ENCODE assay signal across 8 cellular contexts in the genomic region with DNA sequence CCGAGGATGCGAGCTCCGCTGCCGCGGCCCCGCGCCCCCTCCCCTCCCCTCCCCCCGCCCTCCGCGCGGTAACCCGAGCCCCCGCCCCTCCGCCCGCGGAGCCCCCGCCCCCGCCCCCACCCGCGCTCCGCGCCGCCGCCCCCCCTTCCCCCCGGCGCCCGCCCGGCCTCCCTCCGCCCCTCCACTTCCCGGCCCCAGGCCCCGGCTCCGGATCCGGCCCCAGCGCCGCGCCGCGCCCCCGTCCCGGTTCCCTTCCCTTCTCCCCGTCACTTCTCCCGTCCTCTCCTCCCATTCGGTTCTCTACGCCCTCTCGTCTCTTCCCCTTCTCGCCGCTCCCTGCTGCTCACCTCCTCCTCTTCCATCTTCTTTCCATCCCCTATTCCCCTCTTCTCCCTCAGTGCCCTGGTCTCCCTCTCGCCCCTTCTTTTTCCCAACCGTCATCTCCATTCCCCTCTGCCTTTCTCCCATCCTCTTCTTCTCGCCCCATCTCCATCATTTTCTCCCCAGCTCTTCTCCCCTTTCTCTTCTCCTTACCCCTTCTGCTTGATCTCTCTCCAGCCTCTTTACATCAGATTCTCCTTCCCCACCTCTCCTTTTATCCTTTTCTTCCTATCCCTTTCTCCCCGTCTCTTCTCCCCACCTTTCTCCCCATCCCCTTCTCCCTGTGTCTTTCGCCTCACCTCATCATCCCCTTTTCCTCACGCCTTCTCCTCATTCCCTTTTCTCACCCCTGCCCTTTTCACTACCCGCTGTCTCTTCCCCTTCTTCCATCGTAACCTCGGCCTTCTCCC. TPM values are rescaled to one million over a fixed set of nuclear protein-coding genes. Genes with fewer than 3 reads are reported as not detected.
DNase-seq lines count a peak whose midpoint lies in the region; ATAC-seq and TF ChIP-seq lines count a peak whose summit lies in the region.

A gene with protein sequence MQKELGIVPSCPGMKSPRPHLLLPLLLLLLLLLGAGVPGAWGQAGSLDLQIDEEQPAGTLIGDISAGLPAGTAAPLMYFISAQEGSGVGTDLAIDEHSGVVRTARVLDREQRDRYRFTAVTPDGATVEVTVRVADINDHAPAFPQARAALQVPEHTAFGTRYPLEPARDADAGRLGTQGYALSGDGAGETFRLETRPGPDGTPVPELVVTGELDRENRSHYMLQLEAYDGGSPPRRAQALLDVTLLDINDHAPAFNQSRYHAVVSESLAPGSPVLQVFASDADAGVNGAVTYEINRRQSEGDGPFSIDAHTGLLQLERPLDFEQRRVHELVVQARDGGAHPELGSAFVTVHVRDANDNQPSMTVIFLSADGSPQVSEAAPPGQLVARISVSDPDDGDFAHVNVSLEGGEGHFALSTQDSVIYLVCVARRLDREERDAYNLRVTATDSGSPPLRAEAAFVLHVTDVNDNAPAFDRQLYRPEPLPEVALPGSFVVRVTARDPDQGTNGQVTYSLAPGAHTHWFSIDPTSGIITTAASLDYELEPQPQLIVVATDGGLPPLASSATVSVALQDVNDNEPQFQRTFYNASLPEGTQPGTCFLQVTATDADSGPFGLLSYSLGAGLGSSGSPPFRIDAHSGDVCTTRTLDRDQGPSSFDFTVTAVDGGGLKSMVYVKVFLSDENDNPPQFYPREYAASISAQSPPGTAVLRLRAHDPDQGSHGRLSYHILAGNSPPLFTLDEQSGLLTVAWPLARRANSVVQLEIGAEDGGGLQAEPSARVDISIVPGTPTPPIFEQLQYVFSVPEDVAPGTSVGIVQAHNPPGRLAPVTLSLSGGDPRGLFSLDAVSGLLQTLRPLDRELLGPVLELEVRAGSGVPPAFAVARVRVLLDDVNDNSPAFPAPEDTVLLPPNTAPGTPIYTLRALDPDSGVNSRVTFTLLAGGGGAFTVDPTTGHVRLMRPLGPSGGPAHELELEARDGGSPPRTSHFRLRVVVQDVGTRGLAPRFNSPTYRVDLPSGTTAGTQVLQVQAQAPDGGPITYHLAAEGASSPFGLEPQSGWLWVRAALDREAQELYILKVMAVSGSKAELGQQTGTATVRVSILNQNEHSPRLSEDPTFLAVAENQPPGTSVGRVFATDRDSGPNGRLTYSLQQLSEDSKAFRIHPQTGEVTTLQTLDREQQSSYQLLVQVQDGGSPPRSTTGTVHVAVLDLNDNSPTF (N-terminal part only) (minus strand): TSS at position 20 of the 791 bp plus-strand sequence. CDS start 14,196 bp downstream, outside the sequence.

- no peak for TF ChIP-seq POLR2A in testis (IDR thresholded peaks at IDR 0.05)

- H3K9me3 Mint-ChIP-seq in IgD-negative memory B cell = no peaks in the 10 kb centered on the region
- H3K9me3 Mint-ChIP-seq in chondrocyte (ENCODE audit: low read depth) = no peaks in the 10 kb centered on the region

- no peaks in the 10 kb centered on the region for H3K36me3 Mint-ChIP-seq in IgD-negative memory B cell
- H3K36me3 Mint-ChIP-seq in chondrocyte (ENCODE audit: low read depth) = no peaks in the 10 kb centered on the region

- H3K36me3 ChIP-seq in lung (ENCODE audit: control insufficient read depth in 2 of 2, insufficient read depth in 2 of 2, low read length in 2 of 2) = no peaks in the 10 kb centered on the region
- H3K36me3 ChIP-seq in testis (ENCODE audit: low read depth, missing control alignments) = no peaks in the 10 kb centered on the region

- peak within 1 kb of the TSS; percentile 17 to 76 (median 56) for H3K4me3 Mint-ChIP-seq in IgD-negative memory B cell
- peak within 1 kb of the TSS; percentile 76 for H3K4me3 Mint-ChIP-seq in chondrocyte (ENCODE audit: unreplicated experiment)

- in situ Hi-C loops in G401 (cut with HindIII; ENCODE audit: low sequenced_read_pairs) = no loop called here

- no peaks in the 10 kb centered on the region for H3K9me3 ChIP-seq in lung (ENCODE audit: control insufficient read depth in 2 of 2, insufficient read depth in 1 of 2, low read length in 1 of 2)
- no peaks in the 10 kb centered on the region for H3K9me3 ChIP-seq in testis

- H3K27ac Mint-ChIP-seq in IgD-negative memory B cell (no peak within 1 kb of the TSS), chondrocyte (ENCODE audit: unreplicated experiment) (peak within 1 kb of the TSS; percentile 49)

- TF ChIP-seq CTCF in chondrocyte (IDR thresholded peaks at IDR 0.05) = no peak
- no peak for TF ChIP-seq CTCF in lung (IDR thresholded peaks at IDR 0.05; ENCODE audit: control extremely low read depth, extremely low read depth)
- TF ChIP-seq CTCF in testis (IDR thresholded peaks at IDR 0.05) = no peak

- ATAC-seq in lung (ENCODE audit: insufficient read depth, low FRiP score) = no peak

- H3K27me3 ChIP-seq in lung (ENCODE audit: control insufficient read depth, insufficient read depth) (no peaks in the 10 kb centered on the region), testis (no peaks in the 10 kb centered on the region)

- WGBS in lung, 2 donors = 9 to 17% methylated on average over 23 to 49 of the region's 56 CpGs
- WGBS in testis, 2 donors = 13 to 16% methylated on average over 19 to 25 of the region's 56 CpGs

- H3K4me1 ChIP-seq in lung (ENCODE audit: control insufficient read depth in 2 of 2, insufficient read depth in 2 of 2, low read length in 2 of 2) (peaks cover 0 to 5% of the 10 kb centered on the region in 2 donors), testis (peaks cover 3% of the 10 kb centered on the region)

- intact Hi-C loops in testis (cut with DNase I; ENCODE audit: low total_unique reads) = no loop called here

- H3K27ac ChIP-seq in lung (ENCODE audit: low read depth in 1 of 2, low read length in 1 of 2) (peak within 1 kb of the TSS; percentile 55 to 82), testis (no peak within 1 kb of the TSS)

- H3K4me1 Mint-ChIP-seq in IgD-negative memory B cell (no peaks in the 10 kb centered on the region), chondrocyte (ENCODE audit: low read depth) (peaks cover 10% of the 10 kb centered on the region)

- peak; percentile 56 for DNase-seq in AG08396 (ENCODE audit: low spot score)
- no peak for DNase-seq in chondrocyte (ENCODE audit: low spot score)
- no peak for DNase-seq in lung (ENCODE audit: low spot score)
- DNase-seq in testis = no peak
- no peak for DNase-seq in NCI-H2171 (lab: John Stamatoyannopoulos, UW)
- no peak for DNase-seq in GM19240 (ENCODE audit: insufficient read length, low spot score)
- no peak for DNase-seq in G401 (ENCODE audit: low spot score)

- H3K27me3 Mint-ChIP-seq in IgD-negative memory B cell (peaks cover 13% of the 10 kb centered on the region), chondrocyte (ENCODE audit: low read depth) (no peaks in the 10 kb centered on the region)

- peak within 1 kb of the TSS; percentile 46 for H3K4me3 ChIP-seq in lung
- H3K4me3 ChIP-seq in testis = peak within 1 kb of the TSS; percentile 38 to 45

RNA-seq across cellular contexts. Expression of the gene that starts here (rescaled TPM):
- 0.06 TPM for polyA plus RNA-seq in IgD-negative memory B cell
- total RNA-seq in chondrocyte = 33.1 to 34.6 TPM (median 33.4 TPM) in 3 replicates
- 10 to 100 TPM; 14.9 to 39.9 TPM for total RNA-seq in lung
- polyA plus RNA-seq in lung = 1 to 10 TPM; 6.0 to 8.2 TPM
- 1 to 10 TPM; 7.1 to 8.8 TPM for total RNA-seq in testis
- polyA plus RNA-seq in testis (ENCODE audit: insufficient read depth, low read depth, low replicate concordance) = 14.2 TPM
- total RNA-seq in G401 (2014; rRNA removed; shearing (Covaris generic)) = 0.17 and 0.25 TPM in 2 replicates

Comparison
In these comparisons a context has a peak if more than half of its experiments do, and no peak if none do; other contexts are left out.
1. H3K27ac ChIP-seq: peak in lung (2 of 2); none in testis (0 of 2).